13 cellular contexts compared by ENCODE assay signal in genomic region chr10:53115660-53116059, GRCh38.
DNase-seq lines count a peak whose midpoint lies in the region; ATAC-seq and TF ChIP-seq lines count a peak whose summit lies in the region.
"Had no signal": no experiment of that assay in that cellular context is flagged by ENCODE, and none has a peak within 500 bp of the region (broad histone marks: within the 10 kb centered on the region; RNA-seq: fewer than 3 reads in every experiment).

No MANE protein-coding gene starts in this region.

- 0 out of 2 replicates have a peak, but pooled peaks cover under 1% of the 10 kb centered on the region for H3K9me3 ChIP-seq in OCI-LY7 (ENCODE audit: low read length)
- H3K9me3 ChIP-seq: BE2C had no signal

- DNase-seq in KBM-7 (peak; percentile 23), MV-4-11 (lab: John Stamatoyannopoulos, UW) (peak; percentile 52), OCI-LY7 (ENCODE audit: low spot score) (peak; percentile 12), NCI-H2081 treated with DMSO at 0.1 percent for 48 hours (lab: John Stamatoyannopoulos, UW) (no peak), NAMALWA (ENCODE audit: low spot score) (no peak)
- no peak for DNase-seq in stimulated activated naive B cell treated with anti-CD40 and anti-IgM and Interleukin-4, amounts not matched to agents 10 μg/mL and 1 μg/mL and 100 μg/mL, for 72 hours
- DNase-seq: BE2C; C1 segment of cervical spinal cord; CD4-positive, CD25-positive, alpha-beta regulatory T cell; CD8-positive, alpha-beta memory T cell; COR-L47; GM23248; HCEC 1CT had no signal

- intact Hi-C loops in OCI-LY7 (cut with micrococcal nuclease; ENCODE audit: unreplicated experiment): no loop called here

- no peaks in the 10 kb centered on the region for H3K36me3 ChIP-seq in OCI-LY7 (ENCODE audit: insufficient read depth, low read length)
- H3K36me3 ChIP-seq: BE2C had no signal

- POLR2A ChIA-PET in OCI-LY7 (lab: Charles Lee): interaction anchor here (0.7 to 1.5 kb wide), 3 partner anchors 12 to 33 kb away, joined by 3 to 4 read pairs (median 4); no protein-coding TSS in a partner anchor

- ATAC-seq in stimulated activated naive B cell treated with anti-CD40 and anti-IgM and Interleukin-4, amounts not matched to agents 10 μg/mL and 1 μg/mL and 100 μg/mL, for 72 hours (replicated peaks): peak; percentile 86 to 92

- no TSS peak for BruUV-seq in OCI-LY7 (replicated peaks; lab: Mats Ljungman, UMichigan)

- H3K4me2 ChIP-seq in OCI-LY7 (ENCODE audit: low read length): no peak overlapping the region

- H3K9me2 ChIP-seq in OCI-LY7 (ENCODE audit: insufficient read depth, low read length): no peaks in the 10 kb centered on the region

- H3K79me2 ChIP-seq in OCI-LY7 (ENCODE audit: insufficient read depth, low read depth, low read length): no peaks in the 10 kb centered on the region

- in situ Hi-C loops in KBM-7 (cut with MboI; ENCODE audit: low pct_unique_long_range_greater_than_20kb, low sequenced_read_pairs): no loop called here

- CTCF ChIA-PET in OCI-LY7 (lab: Charles Lee; ENCODE audit: unreplicated experiment): no interaction called here

- no peaks in the 10 kb centered on the region for H3K4me1 ChIP-seq in OCI-LY7 (ENCODE audit: insufficient read depth, low read length, poor library complexity, severe bottlenecking)
- H3K4me1 ChIP-seq: BE2C had no signal

- H3K9me3 Mint-ChIP-seq in stimulated activated naive B cell treated with anti-CD40 and anti-IgM and Interleukin-4, amounts not matched to agents 10 μg/mL and 1 μg/mL and 100 μg/mL, for 72 hours: peaks cover 7 to 12% of the 10 kb centered on the region in 2 donors

- H3K27me3 Mint-ChIP-seq in stimulated activated naive B cell treated with anti-CD40 and anti-IgM and Interleukin-4, amounts not matched to agents 10 μg/mL and 1 μg/mL and 100 μg/mL, for 72 hours: no peaks in the 10 kb centered on the region
- H3K27me3 Mint-ChIP-seq: CD4-positive, CD25-positive, alpha-beta regulatory T cell had no signal

- no peak overlapping the region for H3K4me3 ChIP-seq in OCI-LY7 (ENCODE audit: low read depth, low read length, poor library complexity, severe bottlenecking)
- H3K4me3 ChIP-seq: GM23248 had no signal

- TF ChIP-seq CTCF in OCI-LY7 (conservative IDR thresholded peaks at IDR 0.05; ENCODE audit: low read length): no peak

- H3K4me1 Mint-ChIP-seq in stimulated activated naive B cell treated with anti-CD40 and anti-IgM and Interleukin-4, amounts not matched to agents 10 μg/mL and 1 μg/mL and 100 μg/mL, for 72 hours: peaks cover 0 to 6% of the 10 kb centered on the region in 2 donors
- H3K4me1 Mint-ChIP-seq: CD8-positive, alpha-beta memory T cell had no signal

- no peaks in the 10 kb centered on the region for H4K20me1 ChIP-seq in OCI-LY7 (ENCODE audit: insufficient read depth, low read length)

- H2AFZ ChIP-seq in OCI-LY7 (ENCODE audit: low read length): no peak overlapping the region
- H2AFZ ChIP-seq: GM23248 had no signal

- H3K36me3 Mint-ChIP-seq in stimulated activated naive B cell treated with anti-CD40 and anti-IgM and Interleukin-4, amounts not matched to agents 10 μg/mL and 1 μg/mL and 100 μg/mL, for 72 hours: no peaks in the 10 kb centered on the region
- H3K36me3 Mint-ChIP-seq: CD4-positive, CD25-positive, alpha-beta regulatory T cell; CD8-positive, alpha-beta memory T cell had no signal

- no peak overlapping the region for H3K4me3 Mint-ChIP-seq in stimulated activated naive B cell treated with anti-CD40 and anti-IgM and Interleukin-4, amounts not matched to agents 10 μg/mL and 1 μg/mL and 100 μg/mL, for 72 hours
- H3K4me3 Mint-ChIP-seq: CD4-positive, CD25-positive, alpha-beta regulatory T cell had no signal

- no peak overlapping the region for H3K27ac Mint-ChIP-seq in stimulated activated naive B cell treated with anti-CD40 and anti-IgM and Interleukin-4, amounts not matched to agents 10 μg/mL and 1 μg/mL and 100 μg/mL, for 72 hours
- H3K27ac Mint-ChIP-seq: CD4-positive, CD25-positive, alpha-beta regulatory T cell; CD8-positive, alpha-beta memory T cell had no signal

- H3K27ac ChIP-seq in OCI-LY7 (ENCODE audit: low read depth, low read length, poor library complexity, severe bottlenecking): no peak overlapping the region
- H3K27ac ChIP-seq: GM23248 had no signal

Comparison
In these comparisons a context has a peak if more than half of its experiments do, and no peak if none do; other contexts are left out.
1. DNase-seq: peak in KBM-7 (single experiment), MV-4-11 (single experiment) and OCI-LY7 (single experiment); none in stimulated activated naive B cell treated with anti-CD40 and anti-IgM and Interleukin-4, amounts not matched to agents 10 μg/mL and 1 μg/mL and 100 μg/mL, for 72 hours (single experiment), NCI-H2081 treated with DMSO at 0.1 percent for 48 hours (single experiment) and NAMALWA (single experiment).